In the genomic region with DNA sequence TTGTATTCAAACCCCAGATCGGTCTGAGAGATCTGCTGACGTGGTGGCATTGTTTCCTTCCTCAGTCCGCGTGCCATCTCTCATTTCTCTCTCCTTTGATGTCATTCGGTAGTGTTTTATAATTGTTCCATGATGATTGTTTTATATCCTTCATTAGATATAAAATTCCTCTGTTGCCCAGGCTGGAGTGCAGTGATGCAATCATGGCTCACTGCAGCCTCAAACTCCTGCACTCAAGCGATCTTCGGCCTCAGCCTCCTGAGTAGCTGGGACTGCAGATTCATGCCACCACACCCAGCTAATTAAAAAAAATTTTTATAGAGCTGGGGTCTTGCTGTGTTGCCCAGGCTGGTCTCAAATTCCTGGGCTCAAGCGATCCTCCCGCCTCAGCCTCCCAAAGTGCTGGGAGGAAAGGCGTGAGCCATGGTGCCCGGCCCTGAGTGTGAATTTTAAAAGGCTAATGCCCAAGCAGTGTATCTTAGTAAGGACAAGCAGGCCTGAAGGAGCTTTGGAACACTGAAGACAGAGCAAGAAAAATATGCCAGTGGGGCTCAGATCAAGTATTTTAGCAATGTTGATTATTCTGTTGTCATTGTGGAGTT, we compare ENCODE assay signal across 19 cellular contexts. TPM values are rescaled to one million over a fixed set of nuclear protein-coding genes. Genes with fewer than 3 reads are reported as not detected.
DNase-seq lines count a peak whose midpoint lies in the region; ATAC-seq, FAIRE-seq and TF ChIP-seq lines count a peak whose summit lies in the region.
"Had no signal": no experiment of that assay in that cellular context is flagged by ENCODE, and none has a peak within 500 bp of the region (broad histone marks: within the 10 kb centered on the region; RNA-seq: fewer than 3 reads in every experiment).

No MANE protein-coding gene starts in this region.

- peaks cover 6% of the 10 kb centered on the region for H3K36me3 Mint-ChIP-seq in neural crest cell (ENCODE audit: low read depth)

- no peak for TF ChIP-seq CTCF in HepG2 (CRISPR knock-in tag; IDR thresholded peaks at IDR 0.05)
- TF ChIP-seq CTCF in right lobe of liver (IDR thresholded peaks at IDR 0.05): no peak
- no peak for TF ChIP-seq CTCF in neural crest cell (conservative IDR thresholded peaks at IDR 0.05)

- 93% methylated on average over 11 of the region's 11 CpGs for WGBS in HepG2 (ENCODE audit: low lambda C conversion rate)
- WGBS in right lobe of liver (ENCODE audit: insufficient coverage, low coverage, low lambda C conversion rate, missing lambda C conversion rate): 88% methylated on average over 11 of the region's 11 CpGs

- H3K4me2 ChIP-seq in HepG2 (ENCODE audit: low read depth, low read length): no peak overlapping the region

- TF ChIP-seq RAD21 in HepG2 (CRISPR knock-in tag; IDR thresholded peaks at IDR 0.05): no peak

- no TSS peak for BruUV-seq in HepG2 (replicated peaks; lab: Mats Ljungman, UMichigan)

- FAIRE-seq in HepG2 (lab: Jason Lieb, UNC): no peak
- FAIRE-seq: GM12892, H54 had no signal

- POLR2A ChIA-PET in HepG2 (lab: Yijun Ruan, JAX): no interaction called here

- H3K27me3 ChIP-seq in HepG2 (ENCODE audit: control insufficient read depth in 1 of 2, insufficient read depth in 2 of 2, low read length in 2 of 2) (no peaks in the 10 kb centered on the region), right lobe of liver (no peaks in the 10 kb centered on the region)

- H3K36me3 ChIP-seq in HepG2 (replicated peaks in 1 of 2; ENCODE audit: control insufficient read depth in 1 of 2, insufficient read depth in 2 of 2, low read length in 2 of 2) (peaks cover 0 to 2% of the 10 kb centered on the region in 2 experiments; a peak in 2 of 5 replicates), right lobe of liver (no peaks in the 10 kb centered on the region)

- H3K27ac Mint-ChIP-seq in neural crest cell (ENCODE audit: unreplicated experiment): peak overlapping the region; percentile 81
- H3K27ac Mint-ChIP-seq: CD8-positive, alpha-beta memory T cell had no signal

- H3K4me3 ChIP-seq in HepG2 (replicated peaks in 1 of 3; ENCODE audit: insufficient read depth in 1 of 3, low read depth in 2 of 3, low read length in 3 of 3): no peak overlapping the region
- H3K4me3 ChIP-seq in right lobe of liver: no peak overlapping the region

- H3K79me2 ChIP-seq in HepG2 (ENCODE audit: insufficient read depth, low read length): peaks cover 82% of the 10 kb centered on the region

- H3K4me1 ChIP-seq in HepG2 (ENCODE audit: insufficient read depth, low read length) (peaks cover 45% of the 10 kb centered on the region), right lobe of liver (peaks cover 0 to 7% (median 2%) of the 10 kb centered on the region in 4 donors)

- no peak overlapping the region for H2AFZ ChIP-seq in HepG2 (ENCODE audit: low read length)

- CTCF ChIA-PET in HepG2 (lab: Yijun Ruan, JAX; ENCODE audit: low intra/inter-chr PET ratio, low total read pairs): no interaction called here

- peaks cover 13% of the 10 kb centered on the region for H3K4me1 Mint-ChIP-seq in neural crest cell

- H3K27ac ChIP-seq in HepG2 (ENCODE audit: extremely low read length, insufficient read depth, low read length): no peak overlapping the region
- H3K27ac ChIP-seq in right lobe of liver: no peak overlapping the region
- H3K27ac ChIP-seq: 22Rv1 had no signal

- no peak for ATAC-seq in HepG2
- no peak for ATAC-seq in right lobe of liver
- peak; percentile 55 for ATAC-seq in left colon
- ATAC-seq in HG03196 (IDR thresholded peaks at IDR 0.05; ENCODE audit: unreplicated experiment): no peak
- ATAC-seq: HCT116 had no signal

- intact Hi-C loops in HepG2 (cut with micrococcal nuclease; ENCODE audit: unreplicated experiment) (no loop called here), right lobe of liver (cut with DNase I) (no loop called here), left colon (cut with DNase I, micrococcal nuclease) (no loop called here)

- TF ChIP-seq EP300 in HepG2 (IDR thresholded peaks at IDR 0.05; ENCODE audit: low read depth in 2 of 2, low read length in 2 of 2) (no peak), HepG2 (CRISPR knock-in tag; IDR thresholded peaks at IDR 0.05; ENCODE audit: borderline replicate concordance) (no peak)

- no peaks in the 10 kb centered on the region for H3K27me3 Mint-ChIP-seq in neural crest cell (ENCODE audit: low read depth)
- H3K27me3 Mint-ChIP-seq: CD8-positive, alpha-beta memory T cell had no signal

- peak overlapping the region; percentile 38 for H3K4me3 Mint-ChIP-seq in neural crest cell
- H3K4me3 Mint-ChIP-seq: CD8-positive, alpha-beta memory T cell had no signal

- no peak overlapping the region for H3K9ac ChIP-seq in HepG2 (ENCODE audit: insufficient read depth, low read depth, low read length)

- H3K9me3 ChIP-seq in HepG2 (ENCODE audit: low read length): no peaks in the 10 kb centered on the region
- no peaks in the 10 kb centered on the region for H3K9me3 ChIP-seq in right lobe of liver

- peaks cover 6% of the 10 kb centered on the region for H3K9me3 Mint-ChIP-seq in neural crest cell
- H3K9me3 Mint-ChIP-seq: CD8-positive, alpha-beta memory T cell had no signal

- in situ Hi-C loops in HepG2 (cut with HindIII; ENCODE audit: extremely low pct_ligation_motif_present, low pct_unique_long_range_greater_than_20kb): no loop called here

- TF ChIP-seq POLR2A in HepG2 (IDR thresholded peaks at IDR 0.05; ENCODE audit: insufficient read depth in 1 of 2, low read depth in 2 of 2, low read length in 2 of 2) (no peak), right lobe of liver (IDR thresholded peaks at IDR 0.05) (no peak)

- no peak for DNase-seq in HepG2 (ENCODE audit: low spot score)
- DNase-seq in right lobe of liver: no peak
- DNase-seq in left colon: no peak
- no peak for DNase-seq in neural crest cell (ENCODE audit: low read depth, low spot score)
- DNase-seq in SIG-M5 (lab: John Stamatoyannopoulos, UW): no peak
- no peak for DNase-seq in NCI-H524 treated with DMSO at 0.1 percent for 48 hours (lab: John Stamatoyannopoulos, UW)
- DNase-seq in GM19238 (ENCODE audit: insufficient read length, low spot score): no peak
- DNase-seq: Caco-2; CD8-positive, alpha-beta memory T cell; DND-41; GDM1 had no signal

- peaks cover 23% of the 10 kb centered on the region for H4K20me1 ChIP-seq in HepG2 (ENCODE audit: insufficient read depth, low read length)

RNA-seq across cellular contexts. Expression of gene ZNF57, which starts 5.3 kb away (rescaled TPM):
- total RNA-seq in HepG2 (2016; rRNA removed; fragmentation: Illumina TruSeq; extraction: Trizol) (17.5 and 25.8 TPM in 2 replicates), right lobe of liver (1 to 10 TPM in 5 of 6 experiments, under 1 TPM in 1; 0.98 to 2.9 (median 1.7) TPM), left colon (10 to 100 TPM; 17.4 to 19.1 TPM), neural crest cell (4.2 and 4.7 TPM in 2 replicates)
- 9.2 and 10.2 TPM in 2 replicates for total RNA-seq in HepG2 (2016; cell fraction: cytosol; rRNA removed; fragmentation: Illumina TruSeq; extraction: Trizol; ENCODE audit: low read depth)
- total RNA-seq in HepG2 (2016; cell fraction: insoluble cytoplasmic fraction; rRNA removed; fragmentation: Illumina TruSeq; extraction: Trizol): 17.7 and 22.3 TPM in 2 replicates
- 15.7 and 21.7 TPM in 2 replicates for total RNA-seq in HepG2 (2016; cell fraction: membrane; rRNA removed; fragmentation: Illumina TruSeq; extraction: Trizol)
- total RNA-seq in HepG2 (2016; cell fraction: nucleus; rRNA removed; fragmentation: Illumina TruSeq; extraction: Trizol): 12.5 and 12.8 TPM in 2 replicates
- polyA plus RNA-seq in HepG2 (2011; rRNA removed): 6.6 and 8.0 TPM in 2 replicates
- polyA plus RNA-seq in HepG2 (2011; cell fraction: cytosol; rRNA removed): 4.3 and 7.3 TPM in 2 replicates
- polyA plus RNA-seq in HepG2 (2011; cell fraction: nucleus; rRNA removed): 6.3 and 7.4 TPM in 2 replicates
- polyA plus RNA-seq in HepG2 (2012): 7.0 and 7.8 TPM in 2 replicates
- 2.7 and 2.8 TPM in 2 replicates for polyA plus RNA-seq in HepG2 (2016; cell fraction: cytosol; fragmentation: Illumina TruSeq; extraction: Trizol; ENCODE audit: low read depth)
- 16.0 TPM in 2 replicates for polyA plus RNA-seq in HepG2 (2016; cell fraction: insoluble cytoplasmic fraction; fragmentation: Illumina TruSeq; extraction: Trizol; ENCODE audit: low read depth)
- polyA plus RNA-seq in HepG2 (2016; cell fraction: membrane; fragmentation: Illumina TruSeq; extraction: Trizol; ENCODE audit: low read depth): 3.9 and 5.1 TPM in 2 replicates
- 18.5 and 27.5 TPM in 2 replicates for polyA plus RNA-seq in HepG2 (2016; cell fraction: nucleus; fragmentation: Illumina TruSeq; extraction: Trizol; ENCODE audit: insufficient read depth, low read depth)
- polyA minus RNA-seq in HepG2 (2011; rRNA and poly(A)+ RNA removed; ENCODE audit: low replicate concordance): 4.0 and 7.2 TPM in 2 replicates
- 6.4 and 6.9 TPM in 2 replicates for polyA minus RNA-seq in HepG2 (2011; cell fraction: cytosol; rRNA and poly(A)+ RNA removed)
- 6.6 and 9.9 TPM in 2 replicates for polyA minus RNA-seq in HepG2 (2011; cell fraction: nucleus; rRNA and poly(A)+ RNA removed)
- total RNA-seq: HT1080 had no signal

RNA-seq across cellular contexts. Expression of gene ZNF77, which starts 38.8 kb away (rescaled TPM):
- total RNA-seq in HepG2 (2016; rRNA removed; fragmentation: Illumina TruSeq; extraction: Trizol) (11.5 and 12.6 TPM in 2 replicates), right lobe of liver (1 to 10 TPM; 1.1 to 1.5 (median 1.3) TPM), left colon (1 to 10 TPM; 4.5 to 4.6 TPM), neural crest cell (7.8 and 7.9 TPM in 2 replicates)
- 2.9 and 3.5 TPM in 2 replicates for total RNA-seq in HepG2 (2016; cell fraction: cytosol; rRNA removed; fragmentation: Illumina TruSeq; extraction: Trizol; ENCODE audit: low read depth)
- 10.1 and 13.6 TPM in 2 replicates for total RNA-seq in HepG2 (2016; cell fraction: insoluble cytoplasmic fraction; rRNA removed; fragmentation: Illumina TruSeq; extraction: Trizol)
- total RNA-seq in HepG2 (2016; cell fraction: membrane; rRNA removed; fragmentation: Illumina TruSeq; extraction: Trizol): 7.1 and 7.2 TPM in 2 replicates
- 8.2 and 9.0 TPM in 2 replicates for total RNA-seq in HepG2 (2016; cell fraction: nucleus; rRNA removed; fragmentation: Illumina TruSeq; extraction: Trizol)
- 7.1 and 7.8 TPM in 2 replicates for polyA plus RNA-seq in HepG2 (2011; rRNA removed)
- 3.6 and 5.6 TPM in 2 replicates for polyA plus RNA-seq in HepG2 (2011; cell fraction: cytosol; rRNA removed)
- 5.3 and 7.8 TPM in 2 replicates for polyA plus RNA-seq in HepG2 (2011; cell fraction: nucleus; rRNA removed)
- 5.3 and 5.9 TPM in 2 replicates for polyA plus RNA-seq in HepG2 (2012)
- 0.84 and 1.0 TPM in 2 replicates for polyA plus RNA-seq in HepG2 (2016; cell fraction: cytosol; fragmentation: Illumina TruSeq; extraction: Trizol; ENCODE audit: low read depth)
- polyA plus RNA-seq in HepG2 (2016; cell fraction: insoluble cytoplasmic fraction; fragmentation: Illumina TruSeq; extraction: Trizol; ENCODE audit: low read depth): 9.3 and 9.6 TPM in 2 replicates
- 2.7 and 2.9 TPM in 2 replicates for polyA plus RNA-seq in HepG2 (2016; cell fraction: membrane; fragmentation: Illumina TruSeq; extraction: Trizol; ENCODE audit: low read depth)
- 14.6 and 16.9 TPM in 2 replicates for polyA plus RNA-seq in HepG2 (2016; cell fraction: nucleus; fragmentation: Illumina TruSeq; extraction: Trizol; ENCODE audit: insufficient read depth, low read depth)
- polyA minus RNA-seq in HepG2 (2011; rRNA and poly(A)+ RNA removed; ENCODE audit: low replicate concordance): 6.2 and 7.9 TPM in 2 replicates
- polyA minus RNA-seq in HepG2 (2011; cell fraction: cytosol; rRNA and poly(A)+ RNA removed): 2.5 and 5.3 TPM in 2 replicates
- 5.7 and 10.9 TPM in 2 replicates for polyA minus RNA-seq in HepG2 (2011; cell fraction: nucleus; rRNA and poly(A)+ RNA removed)
- total RNA-seq: HT1080 had no signal

RNA-seq across cellular contexts. Expression of gene ZNF556, which starts 38.9 kb away (rescaled TPM):
- total RNA-seq in HepG2 (2016; rRNA removed; fragmentation: Illumina TruSeq; extraction: Trizol) (28.6 and 41.2 TPM in 2 replicates), right lobe of liver (not detected), left colon (under 1 TPM in 1 of 2 donors, not detected in 1; 0.12 TPM), neural crest cell (0.05 TPM in 2 replicates)
- total RNA-seq in HepG2 (2016; cell fraction: cytosol; rRNA removed; fragmentation: Illumina TruSeq; extraction: Trizol; ENCODE audit: low read depth): 1.8 and 2.7 TPM in 2 replicates
- total RNA-seq in HepG2 (2016; cell fraction: insoluble cytoplasmic fraction; rRNA removed; fragmentation: Illumina TruSeq; extraction: Trizol): 27.1 and 45.6 TPM in 2 replicates
- total RNA-seq in HepG2 (2016; cell fraction: membrane; rRNA removed; fragmentation: Illumina TruSeq; extraction: Trizol): 7.1 and 7.5 TPM in 2 replicates
- 11.2 and 14.3 TPM in 2 replicates for total RNA-seq in HepG2 (2016; cell fraction: nucleus; rRNA removed; fragmentation: Illumina TruSeq; extraction: Trizol)
- polyA plus RNA-seq in HepG2 (2011; rRNA removed): 4.2 and 5.5 TPM in 2 replicates
- 3.2 and 3.9 TPM in 2 replicates for polyA plus RNA-seq in HepG2 (2011; cell fraction: cytosol; rRNA removed)
- 2.7 and 3.8 TPM in 2 replicates for polyA plus RNA-seq in HepG2 (2011; cell fraction: nucleus; rRNA removed)
- 9.5 and 11.2 TPM in 2 replicates for polyA plus RNA-seq in HepG2 (2012)
- 1.3 and 1.5 TPM in 2 replicates for polyA plus RNA-seq in HepG2 (2016; cell fraction: cytosol; fragmentation: Illumina TruSeq; extraction: Trizol; ENCODE audit: low read depth)
- polyA plus RNA-seq in HepG2 (2016; cell fraction: insoluble cytoplasmic fraction; fragmentation: Illumina TruSeq; extraction: Trizol; ENCODE audit: low read depth): 21.4 and 21.8 TPM in 2 replicates
- polyA plus RNA-seq in HepG2 (2016; cell fraction: membrane; fragmentation: Illumina TruSeq; extraction: Trizol; ENCODE audit: low read depth): 2.7 and 2.9 TPM in 2 replicates
- 12.1 and 15.4 TPM in 2 replicates for polyA plus RNA-seq in HepG2 (2016; cell fraction: nucleus; fragmentation: Illumina TruSeq; extraction: Trizol; ENCODE audit: insufficient read depth, low read depth)
- polyA minus RNA-seq in HepG2 (2011; rRNA and poly(A)+ RNA removed; ENCODE audit: low replicate concordance): 2.5 and 7.0 TPM in 2 replicates
- polyA minus RNA-seq in HepG2 (2011; cell fraction: cytosol; rRNA and poly(A)+ RNA removed): 13.7 and 18.1 TPM in 2 replicates
- 10.7 and 11.7 TPM in 2 replicates for polyA minus RNA-seq in HepG2 (2011; cell fraction: nucleus; rRNA and poly(A)+ RNA removed)
- total RNA-seq: A673; CD8-positive, alpha-beta memory T cell had no signal
- polyA plus RNA-seq: BJ; CD8-positive, alpha-beta memory T cell had no signal
